ENCODE assay signal across 1 cellular context in genomic region chr1:171807547-171807946, GRCh38.
TF ChIP-seq lines count a peak whose summit lies in the region.

No MANE protein-coding gene starts in this region.

TF ChIP-seq in GM12878, 131 proteins besides CTCF, POLR2A, EP300 and RAD21 (continued from another document):
- TF ChIP-seq BCL3 (IDR thresholded peaks at IDR 0.05; ENCODE audit: borderline replicate concordance, insufficient read depth, low read depth, low read length, poor library complexity, severe bottlenecking): no peak
- TF ChIP-seq SMAD1 (IDR thresholded peaks at IDR 0.05; ENCODE audit: low read depth, partially characterized antibody): no peak
- TF ChIP-seq CHD4 (IDR thresholded peaks at IDR 0.05): no peak
- TF ChIP-seq HDAC6 (IDR thresholded peaks at IDR 0.05; ENCODE audit: unreplicated experiment): no peak
- TF ChIP-seq RUNX3 (IDR thresholded peaks at IDR 0.05; ENCODE audit: low read length): no peak
